ENCODE assay signal across 20 cellular contexts in genomic region chr12:113735146-113735545, GRCh38.
DNase-seq lines count a peak whose midpoint lies in the region; ATAC-seq, FAIRE-seq and TF ChIP-seq lines count a peak whose summit lies in the region.
"Had no signal": no experiment of that assay in that cellular context is flagged by ENCODE, and none has a peak within 500 bp of the region (broad histone marks: within the 10 kb centered on the region; RNA-seq: fewer than 3 reads in every experiment).

No MANE protein-coding gene starts in this region.

- H2AFZ ChIP-seq in H9 (ENCODE audit: low read length): peak overlapping the region; percentile 4
- H2AFZ ChIP-seq in K562 (ENCODE audit: low read depth, low read length): no peak overlapping the region

- no peak overlapping the region for H4K5ac ChIP-seq in H9 (ENCODE audit: insufficient read length, low read depth, low read length)

- WGBS in H9 (ENCODE audit: extremely low coverage, insufficient read length, low lambda C conversion rate): no CpG with 5 or more reads among the region's 17 CpGs
- 10% methylated on average over 17 of the region's 17 CpGs for WGBS in K562 (ENCODE audit: insufficient coverage, low coverage, missing lambda C conversion rate)

- no peaks in the 10 kb centered on the region for H3K79me1 ChIP-seq in H9 (ENCODE audit: insufficient read depth, low read depth, low read length, poor library complexity, severe bottlenecking)

- peaks cover 18 to 26% of the 10 kb centered on the region in 2 experiments for H3K4me1 Mint-ChIP-seq in H9
- H3K4me1 Mint-ChIP-seq: CD4-positive, alpha-beta memory T cell; IgD-negative memory B cell had no signal

- H3K18ac ChIP-seq in H9 (ENCODE audit: insufficient read length, low read depth, low read length): no peak overlapping the region

- no peaks in the 10 kb centered on the region; a peak in 1 of 5 replicates for H3K9me3 Mint-ChIP-seq in H9

- no peak overlapping the region for H3T11ph ChIP-seq in H9 (ENCODE audit: low read length)

- ATAC-seq in K562 (no peak), GM21390 (IDR thresholded peaks at IDR 0.05; ENCODE audit: unreplicated experiment) (no peak)
- ATAC-seq: GM12878, Panc1 had no signal

- H4K8ac ChIP-seq in H9 (replicated peaks; ENCODE audit: insufficient read length, low read depth, low read length): no peak overlapping the region

- H3K14ac ChIP-seq in H9 (ENCODE audit: insufficient read depth, low read length): no peak overlapping the region

- H3K23ac ChIP-seq in H9 (ENCODE audit: insufficient read length, low read depth, low read length): no peak overlapping the region

- TF ChIP-seq RAD21 in K562 (CRISPR knock-in tag; conservative IDR thresholded peaks at IDR 0.05 in 1 of 2, IDR thresholded peaks at IDR 0.05 in 1 of 2): no peak

- TF ChIP-seq CTCF in H9 (conservative IDR thresholded peaks at IDR 0.05): no peak
- no peak for TF ChIP-seq CTCF in K562 (IDR thresholded peaks at IDR 0.05 in 2 of 3, conservative IDR thresholded peaks at IDR 0.05 in 1 of 3; ENCODE audit: insufficient read depth in 2 of 3, low read depth in 1 of 3, low read length in 3 of 3)

- TF ChIP-seq POLR2A in K562 (conservative IDR thresholded peaks at IDR 0.05): no peak

- H3K4ac ChIP-seq in H9 (ENCODE audit: low read depth, low read length): no peak overlapping the region

- H3K27ac ChIP-seq in H9 (ENCODE audit: insufficient read length, low read depth, low read length) (no peak overlapping the region), K562 (ENCODE audit: extremely low read depth, low read depth, low read length) (no peak overlapping the region)
- H3K27ac ChIP-seq: SJCRH30 had no signal

- FAIRE-seq in K562 (lab: Jason Lieb, UNC): peak; percentile 26
- FAIRE-seq: GM12878 had no signal

- H3K4me1 ChIP-seq in H9 (ENCODE audit: insufficient read depth, low read length) (no peaks in the 10 kb centered on the region), K562 (replicated peaks in 1 of 2; ENCODE audit: control insufficient read depth in 2 of 2, insufficient read depth in 2 of 2, low read length in 2 of 2) (no peaks in the 10 kb centered on the region)
- H3K4me1 ChIP-seq: Caco-2, SJCRH30 had no signal

- no peaks in the 10 kb centered on the region for H3K27me3 ChIP-seq in H9 (ENCODE audit: insufficient read depth, low read length)
- H3K27me3 ChIP-seq in K562 (ENCODE audit: control insufficient read depth in 2 of 2, insufficient read depth in 2 of 2, low read length in 2 of 2): peaks cover 0 to 9% of the 10 kb centered on the region in 2 experiments; a peak in 2 of 5 replicates

- no peak overlapping the region for H2BK5ac ChIP-seq in H9 (ENCODE audit: insufficient read length, low read length)

- H2AK5ac ChIP-seq in H9 (ENCODE audit: insufficient read length, low read length): no peak overlapping the region

- no peaks in the 10 kb centered on the region for H3K9me1 ChIP-seq in K562 (ENCODE audit: control insufficient read depth, insufficient read depth, low read length)

- BruUV-seq in K562 (replicated peaks; lab: Mats Ljungman, UMichigan): no TSS peak

- intact Hi-C loops in K562 (cut with micrococcal nuclease): loop anchor here (10.0 kb wide), 1 partner anchor 180 kb away; no protein-coding TSS in a partner anchor

- H3K79me2 ChIP-seq in H9 (ENCODE audit: insufficient read depth, low read length): no peaks in the 10 kb centered on the region
- H3K79me2 ChIP-seq in K562 (ENCODE audit: control insufficient read depth, insufficient read depth, low read length): no peaks in the 10 kb centered on the region

- H2BK120ac ChIP-seq in H9 (ENCODE audit: low read depth, low read length, poor library complexity, severe bottlenecking): peak overlapping the region; percentile 41

- peak overlapping the region; percentile 12 to 14; a peak in 2 of 5 replicates for H3K4me3 Mint-ChIP-seq in H9
- H3K4me3 Mint-ChIP-seq: IgD-negative memory B cell had no signal

- CTCF ChIA-PET in K562 (lab: Yijun Ruan, JAX; ENCODE audit: low intra/inter-chr PET ratio): no interaction called here

- no peak for TF ChIP-seq EP300 in K562 (IDR thresholded peaks at IDR 0.05; ENCODE audit: low read length)

- peak; percentile 42 for DNase-seq in H9
- no peak for DNase-seq in K562 (ENCODE audit: extremely low read depth in 1 of 4, low spot score in 3 of 4)
- DNase-seq in iPS-NIHi11 (ENCODE audit: low spot score): peak; percentile 29
- no peak for DNase-seq in NK-92 (lab: John Stamatoyannopoulos, UW; ENCODE audit: unreplicated experiment)
- DNase-seq in NCI-H510A treated with DMSO at 0.1 percent for 48 hours (lab: John Stamatoyannopoulos, UW): no peak
- DNase-seq in cerebellar cortex (ENCODE audit: low spot score): no peak
- DNase-seq: Caco-2; CD4-positive, alpha-beta memory T cell; DND-41; Karpas-422; NCI-H1694 treated with DMSO at 0.1 percent for 48 hours; NCI-H2081 treated with DMSO at 0.1 percent for 48 hours; NCI-H2171 treated with DMSO at 0.1 percent for 48 hours; NCI-H446 treated with DMSO at 0.1 percent for 48 hours; SJCRH30; T-helper 1 cell had no signal

- H3K4me2 ChIP-seq in H9 (ENCODE audit: insufficient read depth, insufficient read length, low read length): peak overlapping the region; percentile 24
- H3K4me2 ChIP-seq in K562 (ENCODE audit: insufficient read depth, low read length): no peak overlapping the region

- in situ Hi-C loops in K562 (cut with MboI): no loop called here

- H4K91ac ChIP-seq in H9 (ENCODE audit: insufficient read length, low read depth, low read length): no peak overlapping the region

- H3K27ac Mint-ChIP-seq in H9: peak overlapping the region in 1 of 3 experiments; percentile 31; a peak in 1 of 7 replicates
- H3K27ac Mint-ChIP-seq: CD4-positive, alpha-beta memory T cell; IgD-negative memory B cell had no signal

- H3K9ac ChIP-seq in H9 (ENCODE audit: extremely low read depth, insufficient read length, low read length): no peak overlapping the region
- 0 out of 4 replicates have a peak overlapping the region, but pooled peaks of 1 of the 2 experiments have one; percentile 13 for H3K9ac ChIP-seq in K562 (ENCODE audit: insufficient read depth in 1 of 2, low read depth in 2 of 2, low read length in 2 of 2)

- H3K23me2 ChIP-seq in H9 (ENCODE audit: insufficient read length, low read depth, low read length, poor library complexity, severe bottlenecking): no peaks in the 10 kb centered on the region

- H3K27me3 Mint-ChIP-seq in H9 (ENCODE audit: low read depth): peaks cover 55% of the 10 kb centered on the region

- no peaks in the 10 kb centered on the region for H4K20me1 ChIP-seq in H9 (ENCODE audit: control insufficient read depth, insufficient read depth, insufficient read length)
- peaks cover 5% of the 10 kb centered on the region; the same call in 1 of the 2 replicates for H4K20me1 ChIP-seq in K562 (replicated peaks; ENCODE audit: control insufficient read depth, insufficient read depth, low read length)

- POLR2A ChIA-PET in K562 (lab: Yijun Ruan, JAX): interaction anchor here (0.6 to 1.0 kb wide), 4 partner anchors 10 to 57 kb away, joined by 3 read pairs; no protein-coding TSS in a partner anchor

- no peak overlapping the region for H3K56ac ChIP-seq in H9 (ENCODE audit: insufficient read length, low read depth, low read length)

- no peak overlapping the region for H2BK12ac ChIP-seq in H9 (ENCODE audit: insufficient read length, low read depth, low read length)

- H3K36me3 Mint-ChIP-seq in H9 (ENCODE audit: insufficient read depth in 1 of 3, low read depth in 3 of 3): no peaks in the 10 kb centered on the region
- H3K36me3 Mint-ChIP-seq: CD4-positive, alpha-beta memory T cell had no signal

- no peak overlapping the region for H2BK15ac ChIP-seq in H9 (ENCODE audit: low read depth, low read length)

- no peak overlapping the region for H2BK20ac ChIP-seq in H9 (ENCODE audit: low read depth, low read length, poor library complexity, severe bottlenecking)

- no peaks in the 10 kb centered on the region for H3K36me3 ChIP-seq in K562 (ENCODE audit: control insufficient read depth, insufficient read depth, low read length)
- H3K36me3 ChIP-seq: SJCRH30 had no signal

- no peak overlapping the region for H3K4me3 ChIP-seq in K562
- H3K4me3 ChIP-seq: GM12878, SJCRH30 had no signal

- H3K9me3 ChIP-seq in H9 (ENCODE audit: control insufficient read depth, low read depth, low read length) (no peaks in the 10 kb centered on the region), K562 (replicated peaks; ENCODE audit: control insufficient read depth, insufficient read depth, low read depth, low read length) (no peaks in the 10 kb centered on the region)
- H3K9me3 ChIP-seq: Caco-2, SJCRH30 had no signal

TF ChIP-seq in K562, 482 proteins besides CTCF, POLR2A, EP300 and RAD21:
- no peak for TF ChIP-seq CCNT2 (IDR thresholded peaks at IDR 0.05; ENCODE audit: borderline replicate concordance, extremely low read depth, insufficient read length, low read depth, low read length)
- TF ChIP-seq MTA2 (IDR thresholded peaks at IDR 0.05; ENCODE audit: low read depth): no peak
TF ChIP-seq in K562: peak in this region for 0.

Comparison
In these comparisons a context has a peak if more than half of its experiments do, and no peak if none do; other contexts are left out.
1. DNase-seq: peak in H9 (single experiment) and iPS-NIHi11 (single experiment); none in K562 (0 of 4), NK-92 (single experiment), NCI-H510A treated with DMSO at 0.1 percent for 48 hours (single experiment) and cerebellar cortex (single experiment).